ENCODE assay signal across 1 cellular context in the genomic region with DNA sequence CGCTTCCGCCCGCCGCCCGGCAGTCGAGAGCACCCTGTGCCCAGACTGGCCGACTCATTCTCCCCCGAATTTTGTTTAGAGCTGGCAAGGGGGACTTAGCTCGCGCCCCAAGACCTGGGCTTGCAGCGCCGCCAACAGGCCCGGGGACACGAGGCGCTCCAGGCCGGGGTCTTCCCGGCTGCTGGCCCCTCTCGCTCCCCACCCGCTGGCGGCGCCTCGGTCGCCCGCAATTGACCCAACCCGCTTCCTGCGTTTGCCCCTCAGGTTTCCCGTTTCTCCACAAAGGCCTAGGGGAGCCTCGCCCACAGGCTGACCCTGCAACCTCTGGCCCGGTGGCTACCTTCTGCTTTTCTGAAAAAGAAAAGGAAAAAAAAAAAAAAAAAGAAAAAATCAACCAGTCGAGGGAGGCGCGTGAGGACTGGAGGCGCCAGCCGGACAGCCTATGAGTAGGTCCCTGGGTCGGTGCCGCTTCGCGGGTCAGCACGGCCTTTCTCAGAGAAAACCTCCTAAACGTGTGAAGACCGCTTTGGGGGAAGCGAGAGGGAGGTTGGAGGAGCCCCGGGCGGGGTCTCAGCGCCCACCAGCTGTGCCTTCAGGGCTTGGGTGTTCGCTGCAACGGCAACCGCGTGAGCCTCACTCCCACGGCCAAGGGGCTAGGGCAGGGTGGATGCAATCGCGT.
A peak's percentile ranks its signal among the peaks of the same experiment; 100 is the strongest.
TF ChIP-seq lines count a peak whose summit lies in the region.

No MANE protein-coding gene starts in this region.

TF ChIP-seq in WTC11, 78 proteins besides CTCF, POLR2A, EP300 and RAD21 (continued from another document):
- TF ChIP-seq, protein P1, sequence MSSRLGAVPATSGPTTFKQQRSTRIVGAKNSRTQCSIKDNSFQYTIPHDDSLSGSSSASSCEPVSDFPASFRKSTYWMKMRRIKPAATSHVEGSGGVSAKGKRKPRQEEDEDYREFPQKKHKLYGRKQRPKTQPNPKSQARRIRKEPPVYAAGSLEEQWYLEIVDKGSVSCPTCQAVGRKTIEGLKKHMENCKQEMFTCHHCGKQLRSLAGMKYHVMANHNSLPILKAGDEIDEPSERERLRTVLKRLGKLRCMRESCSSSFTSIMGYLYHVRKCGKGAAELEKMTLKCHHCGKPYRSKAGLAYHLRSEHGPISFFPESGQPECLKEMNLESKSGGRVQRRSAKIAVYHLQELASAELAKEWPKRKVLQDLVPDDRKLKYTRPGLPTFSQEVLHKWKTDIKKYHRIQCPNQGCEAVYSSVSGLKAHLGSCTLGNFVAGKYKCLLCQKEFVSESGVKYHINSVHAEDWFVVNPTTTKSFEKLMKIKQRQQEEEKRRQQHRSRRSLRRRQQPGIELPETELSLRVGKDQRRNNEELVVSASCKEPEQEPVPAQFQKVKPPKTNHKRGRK (CRISPR knock-in tag; IDR thresholded peaks at IDR 0.05; ENCODE audit: borderline replicate concordance) = 0 out of 2 replicates have a peak, but pooled peaks have one; percentile 23
- TF ChIP-seq, protein P2, sequence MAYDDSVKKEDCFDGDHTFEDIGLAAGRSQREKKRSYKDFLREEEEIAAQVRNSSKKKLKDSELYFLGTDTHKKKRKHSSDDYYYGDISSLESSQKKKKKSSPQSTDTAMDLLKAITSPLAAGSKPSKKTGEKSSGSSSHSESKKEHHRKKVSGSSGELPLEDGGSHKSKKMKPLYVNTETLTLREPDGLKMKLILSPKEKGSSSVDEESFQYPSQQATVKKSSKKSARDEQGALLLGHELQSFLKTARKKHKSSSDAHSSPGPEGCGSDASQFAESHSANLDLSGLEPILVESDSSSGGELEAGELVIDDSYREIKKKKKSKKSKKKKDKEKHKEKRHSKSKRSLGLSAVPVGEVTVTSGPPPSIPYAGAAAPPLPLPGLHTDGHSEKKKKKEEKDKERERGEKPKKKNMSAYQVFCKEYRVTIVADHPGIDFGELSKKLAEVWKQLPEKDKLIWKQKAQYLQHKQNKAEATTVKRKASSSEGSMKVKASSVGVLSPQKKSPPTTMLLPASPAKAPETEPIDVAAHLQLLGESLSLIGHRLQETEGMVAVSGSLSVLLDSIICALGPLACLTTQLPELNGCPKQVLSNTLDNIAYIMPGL (CRISPR knock-in tag; IDR thresholded peaks at IDR 0.05) = 0 out of 2 replicates have a peak, but pooled peaks have one; percentile 34
- peak; percentile 3; the same call in 1 of the 2 replicates for TF ChIP-seq ZNF423 (CRISPR knock-in tag; IDR thresholded peaks at IDR 0.05)
- TF ChIP-seq, protein P3, sequence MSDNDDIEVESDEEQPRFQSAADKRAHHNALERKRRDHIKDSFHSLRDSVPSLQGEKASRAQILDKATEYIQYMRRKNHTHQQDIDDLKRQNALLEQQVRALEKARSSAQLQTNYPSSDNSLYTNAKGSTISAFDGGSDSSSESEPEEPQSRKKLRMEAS (CRISPR knock-in tag; IDR thresholded peaks at IDR 0.05) = peak; percentile 62; the same call in 1 of the 2 replicates
- 0 out of 2 replicates have a peak, but pooled peaks have one; percentile 5 for TF ChIP-seq NFYB (CRISPR knock-in tag; conservative IDR thresholded peaks at IDR 0.05; ENCODE audit: low read depth)
- TF ChIP-seq ZNF416 (CRISPR knock-in tag; IDR thresholded peaks at IDR 0.05) = no peak
- no peak for TF ChIP-seq MXD4 (CRISPR knock-in tag; IDR thresholded peaks at IDR 0.05; ENCODE audit: borderline replicate concordance)
- TF ChIP-seq ZNF219 (CRISPR knock-in tag; IDR thresholded peaks at IDR 0.05; ENCODE audit: borderline replicate concordance) = no peak
- TF ChIP-seq, protein P4, sequence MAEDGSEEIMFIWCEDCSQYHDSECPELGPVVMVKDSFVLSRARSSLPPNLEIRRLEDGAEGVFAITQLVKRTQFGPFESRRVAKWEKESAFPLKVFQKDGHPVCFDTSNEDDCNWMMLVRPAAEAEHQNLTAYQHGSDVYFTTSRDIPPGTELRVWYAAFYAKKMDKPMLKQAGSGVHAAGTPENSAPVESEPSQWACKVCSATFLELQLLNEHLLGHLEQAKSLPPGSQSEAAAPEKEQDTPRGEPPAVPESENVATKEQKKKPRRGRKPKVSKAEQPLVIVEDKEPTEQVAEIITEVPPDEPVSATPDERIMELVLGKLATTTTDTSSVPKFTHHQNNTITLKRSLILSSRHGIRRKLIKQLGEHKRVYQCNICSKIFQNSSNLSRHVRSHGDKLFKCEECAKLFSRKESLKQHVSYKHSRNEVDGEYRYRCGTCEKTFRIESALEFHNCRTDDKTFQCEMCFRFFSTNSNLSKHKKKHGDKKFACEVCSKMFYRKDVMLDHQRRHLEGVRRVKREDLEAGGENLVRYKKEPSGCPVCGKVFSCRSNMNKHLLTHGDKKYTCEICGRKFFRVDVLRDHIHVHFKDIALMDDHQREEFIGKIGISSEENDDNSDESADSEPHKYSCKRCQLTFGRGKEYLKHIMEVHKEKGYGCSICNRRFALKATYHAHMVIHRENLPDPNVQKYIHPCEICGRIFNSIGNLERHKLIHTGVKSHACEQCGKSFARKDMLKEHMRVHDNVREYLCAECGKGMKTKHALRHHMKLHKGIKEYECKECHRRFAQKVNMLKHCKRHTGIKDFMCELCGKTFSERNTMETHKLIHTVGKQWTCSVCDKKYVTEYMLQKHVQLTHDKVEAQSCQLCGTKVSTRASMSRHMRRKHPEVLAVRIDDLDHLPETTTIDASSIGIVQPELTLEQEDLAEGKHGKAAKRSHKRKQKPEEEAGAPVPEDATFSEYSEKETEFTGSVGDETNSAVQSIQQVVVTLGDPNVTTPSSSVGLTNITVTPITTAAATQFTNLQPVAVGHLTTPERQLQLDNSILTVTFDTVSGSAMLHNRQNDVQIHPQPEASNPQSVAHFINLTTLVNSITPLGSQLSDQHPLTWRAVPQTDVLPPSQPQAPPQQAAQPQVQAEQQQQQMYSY (CRISPR knock-in tag; IDR thresholded peaks at IDR 0.05) = peak; percentile 36; the same call in 1 of the 2 replicates
